Comparison of ENCODE assay signal across 18 cellular contexts in genomic region chr2:105582952-105583660, GRCh38.
DNase-seq lines count a peak whose midpoint lies in the region; FAIRE-seq and TF ChIP-seq lines count a peak whose summit lies in the region.
"Had no signal": no experiment of that assay in that cellular context is flagged by ENCODE, and none has a peak within 500 bp of the region (broad histone marks: within the 10 kb centered on the region; RNA-seq: fewer than 3 reads in every experiment).

No MANE protein-coding gene starts in this region.

- TF ChIP-seq CTCF in parathyroid adenoma (IDR thresholded peaks at IDR 0.05) (no peak), GM20000 (IDR thresholded peaks at IDR 0.05; ENCODE audit: extremely low read depth, missing control alignments) (no peak)

- no peak overlapping the region for H3K4me2 ChIP-seq in parathyroid adenoma (ENCODE audit: low read length)

- no peaks in the 10 kb centered on the region for H3K27me3 ChIP-seq in parathyroid adenoma (ENCODE audit: control insufficient read depth, insufficient read depth, low read length)
- H3K27me3 ChIP-seq: cardiac muscle cell, spleen, tibial nerve had no signal

- no peak for FAIRE-seq in GM12892 (lab: Jason Lieb, UNC)

- no peak overlapping the region for H3K9ac ChIP-seq in parathyroid adenoma

- peaks cover 26% of the 10 kb centered on the region for H3K4me1 ChIP-seq in parathyroid adenoma
- H3K4me1 ChIP-seq: tibial nerve had no signal

- peak overlapping the region; percentile 45 for H2AFZ ChIP-seq in parathyroid adenoma

- peak; percentile 73 for DNase-seq in DMS53 (lab: John Stamatoyannopoulos, UW)
- peak; percentile 55 for DNase-seq in NCI-H146 treated with DMSO at 0.1 percent for 48 hours (lab: John Stamatoyannopoulos, UW; ENCODE audit: unreplicated experiment)
- peak; percentile 74 for DNase-seq in epithelial cell of prostate (ENCODE audit: low read depth, low spot score)
- DNase-seq in GM12892 (ENCODE audit: insufficient read length): no peak
- no peak for DNase-seq in ecto neural progenitor cell (ENCODE audit: low spot score)
- DNase-seq in GM20000 (ENCODE audit: low spot score): no peak
- DNase-seq: activated B cell treated with CpG ODN at 0.5 μM for 24 hours; activated naive CD8-positive, alpha-beta T cell treated with anti-CD3 and anti-CD28 coated beads, Interleukin-2, amount 50 U/mL, for 24 hours; effector CD8-positive, alpha-beta T cell; H7; midbrain; NCI-H345; SHP77 treated with DMSO at 0.1 percent for 48 hours; spleen had no signal

- TF ChIP-seq POLR2A in GM12892 (IDR thresholded peaks at IDR 0.05; ENCODE audit: low read depth, low read length): no peak

- no peaks in the 10 kb centered on the region for H3K9me3 ChIP-seq in parathyroid adenoma (ENCODE audit: control insufficient read depth, low read length)

- H3K79me2 ChIP-seq in parathyroid adenoma: no peaks in the 10 kb centered on the region

- peak overlapping the region; percentile 42 for H3K27ac ChIP-seq in epithelial cell of prostate
- H3K27ac ChIP-seq in parathyroid adenoma: peak overlapping the region; percentile 68
- H3K27ac ChIP-seq: cardiac muscle cell had no signal

- H3K36me3 ChIP-seq in parathyroid adenoma (ENCODE audit: control insufficient read depth, insufficient read depth, low read length): no peaks in the 10 kb centered on the region
- H3K36me3 ChIP-seq: cardiac muscle cell, spleen, tibial nerve had no signal

- H3K4me3 ChIP-seq in parathyroid adenoma (ENCODE audit: low read depth, low read length): no peak overlapping the region
- H3K4me3 ChIP-seq: cardiac muscle cell, K562, spleen, tibial nerve had no signal

Comparison
In these comparisons a context has a peak if more than half of its experiments do, and no peak if none do; other contexts are left out.
1. DNase-seq: peak in DMS53 (single experiment), NCI-H146 treated with DMSO at 0.1 percent for 48 hours (single experiment) and epithelial cell of prostate (single experiment); none in GM12892 (single experiment), ecto neural progenitor cell (single experiment) and GM20000 (single experiment).